Comparison of ENCODE assay signal across 7 cellular contexts in the genomic region with DNA sequence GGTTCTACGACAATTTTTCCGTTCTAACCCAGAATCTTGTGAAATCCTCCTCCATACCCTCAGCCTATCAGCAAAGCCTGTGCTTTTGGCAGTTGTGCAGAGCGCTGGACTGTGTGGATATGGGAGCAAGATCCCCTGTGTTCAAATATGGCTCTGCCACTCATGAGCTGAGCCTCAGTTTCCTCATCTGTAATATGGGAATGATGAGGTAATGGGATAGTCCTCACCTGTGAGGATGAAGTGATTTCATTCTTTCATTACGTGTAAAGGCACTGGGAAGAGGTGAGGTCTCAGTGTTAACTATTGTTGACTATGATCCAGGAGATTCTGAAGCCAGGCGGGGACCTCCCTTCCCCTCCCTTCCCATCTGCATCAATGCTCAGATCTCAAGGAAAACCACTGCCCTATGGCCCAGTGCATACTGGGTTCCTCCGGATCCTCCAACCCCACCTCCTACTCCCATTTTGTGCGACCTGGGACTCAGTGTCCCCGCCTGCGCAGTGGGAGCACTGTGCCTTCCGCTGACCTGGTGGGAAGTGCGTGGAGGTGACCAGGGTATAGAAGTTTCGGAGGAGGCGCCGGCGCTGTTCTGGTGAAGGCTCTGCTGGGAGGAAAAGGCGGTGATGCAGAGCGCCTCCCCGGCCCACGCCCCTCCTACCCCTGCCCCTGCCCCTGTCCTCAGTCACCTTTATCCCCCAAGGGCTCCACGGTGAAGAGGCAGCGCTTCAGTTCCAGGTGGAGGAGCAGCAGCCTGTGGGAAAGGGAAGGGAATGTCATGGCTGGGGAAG. TPM values are rescaled to one million over a fixed set of nuclear protein-coding genes. Genes with fewer than 3 reads are reported as not detected.
DNase-seq lines count a peak whose midpoint lies in the region; ATAC-seq and TF ChIP-seq lines count a peak whose summit lies in the region.

No MANE protein-coding gene starts in this region.

- CTCF ChIA-PET in HEK293 (lab: Yijun Ruan, JAX) = no interaction called here

- H3K9me3 Mint-ChIP-seq in stimulated activated effector memory CD8-positive, alpha-beta T cell treated with anti-CD3 and anti-CD28 coated beads, Interleukin-12 subunit alpha, Interleukin-12 subunit beta, amount 100 ng/mL, for 72 hours = no peaks in the 10 kb centered on the region

- H3K4me1 ChIP-seq in HEK293 (ENCODE audit: control insufficient read depth, insufficient read depth, low read length) (no peaks in the 10 kb centered on the region; the same call in 1 of the 2 replicates), right cardiac atrium (ENCODE audit: control insufficient read depth, insufficient read depth, low read length) (peaks cover 1% of the 10 kb centered on the region)

- H3K27ac ChIP-seq in HEK293 (ENCODE audit: extremely low read depth, low read depth, low read length) = no peak overlapping the region
- H3K27ac ChIP-seq in VCaP = peak overlapping the region; percentile 79
- peak overlapping the region; percentile 13 for H3K27ac ChIP-seq in right cardiac atrium (ENCODE audit: low read length)

- no peaks in the 10 kb centered on the region for H3K9me3 ChIP-seq in HEK293 (ENCODE audit: control insufficient read depth, insufficient read depth, low read depth, low read length)
- no peaks in the 10 kb centered on the region for H3K9me3 ChIP-seq in right cardiac atrium (ENCODE audit: control insufficient read depth, low read length)

- H3K27ac Mint-ChIP-seq in stimulated activated effector memory CD8-positive, alpha-beta T cell treated with anti-CD3 and anti-CD28 coated beads, Interleukin-12 subunit alpha, Interleukin-12 subunit beta, amount 100 ng/mL, for 72 hours = peak overlapping the region; percentile 88

- no peaks in the 10 kb centered on the region for H3K27me3 ChIP-seq in right cardiac atrium (ENCODE audit: control insufficient read depth, insufficient read depth)

- peak in 1 of 2 donors; percentile 2 for ATAC-seq in right cardiac atrium
- no peak for ATAC-seq in stimulated activated effector memory CD8-positive, alpha-beta T cell treated with anti-CD3 and anti-CD28 coated beads, Interleukin-12 subunit alpha, Interleukin-12 subunit beta, amount 100 ng/mL, for 72 hours

- intact Hi-C loops in right cardiac atrium (cut with DNase I) = no loop called here

- H3K4me1 Mint-ChIP-seq in stimulated activated effector memory CD8-positive, alpha-beta T cell treated with anti-CD3 and anti-CD28 coated beads, Interleukin-12 subunit alpha, Interleukin-12 subunit beta, amount 100 ng/mL, for 72 hours = peaks cover 40% of the 10 kb centered on the region

- peaks cover 44% of the 10 kb centered on the region for H3K36me3 Mint-ChIP-seq in stimulated activated effector memory CD8-positive, alpha-beta T cell treated with anti-CD3 and anti-CD28 coated beads, Interleukin-12 subunit alpha, Interleukin-12 subunit beta, amount 100 ng/mL, for 72 hours

- TF ChIP-seq CTCF in HEK293 (tag by site-specific recombination; IDR thresholded peaks at IDR 0.05) (no peak), VCaP (conservative IDR thresholded peaks at IDR 0.05) (no peak)

- peak in 2 of 3 donors; percentile 68 to 75 for DNase-seq in right cardiac atrium
- no peak for DNase-seq in stimulated activated effector memory CD8-positive, alpha-beta T cell treated with anti-CD3 and anti-CD28 coated beads, Interleukin-12 subunit alpha, Interleukin-12 subunit beta, amount 100 ng/mL, for 72 hours (ENCODE audit: low spot score in 2 of 2)
- DNase-seq in HuH-7 (ENCODE audit: low spot score) = no peak
- DNase-seq in NOMO-1 treated with dmso at 0.1 percent for 144 hours (lab: John Stamatoyannopoulos, UW; ENCODE audit: unreplicated experiment) = no peak
- DNase-seq in inferior parietal cortex (ENCODE audit: extremely low spot score) = no peak

- POLR2A ChIA-PET in HEK293 (lab: Yijun Ruan, JAX) = interaction anchor here (0.6 kb wide), 2 partner anchors 20 kb away, joined by 3 to 7 read pairs; no protein-coding TSS in a partner anchor

- peaks cover 15 to 46% of the 10 kb centered on the region in 2 experiments; a peak in 2 of 3 replicates for H3K36me3 ChIP-seq in HEK293 (ENCODE audit: control insufficient read depth in 2 of 2, insufficient read depth in 1 of 2, low read length in 2 of 2)

- H3K4me3 Mint-ChIP-seq in stimulated activated effector memory CD8-positive, alpha-beta T cell treated with anti-CD3 and anti-CD28 coated beads, Interleukin-12 subunit alpha, Interleukin-12 subunit beta, amount 100 ng/mL, for 72 hours = peak overlapping the region; percentile 85

- no peak overlapping the region for H3K4me3 ChIP-seq in HEK293 (ENCODE audit: low read depth, low read length)
- peak overlapping the region; percentile 63 for H3K4me3 ChIP-seq in right cardiac atrium (ENCODE audit: low read length)

- 79% methylated on average over 21 of the region's 21 CpGs for WGBS in right cardiac atrium

TF ChIP-seq in HEK293, 187 proteins besides CTCF, POLR2A, EP300 and RAD21:
- TF ChIP-seq, protein P1, sequence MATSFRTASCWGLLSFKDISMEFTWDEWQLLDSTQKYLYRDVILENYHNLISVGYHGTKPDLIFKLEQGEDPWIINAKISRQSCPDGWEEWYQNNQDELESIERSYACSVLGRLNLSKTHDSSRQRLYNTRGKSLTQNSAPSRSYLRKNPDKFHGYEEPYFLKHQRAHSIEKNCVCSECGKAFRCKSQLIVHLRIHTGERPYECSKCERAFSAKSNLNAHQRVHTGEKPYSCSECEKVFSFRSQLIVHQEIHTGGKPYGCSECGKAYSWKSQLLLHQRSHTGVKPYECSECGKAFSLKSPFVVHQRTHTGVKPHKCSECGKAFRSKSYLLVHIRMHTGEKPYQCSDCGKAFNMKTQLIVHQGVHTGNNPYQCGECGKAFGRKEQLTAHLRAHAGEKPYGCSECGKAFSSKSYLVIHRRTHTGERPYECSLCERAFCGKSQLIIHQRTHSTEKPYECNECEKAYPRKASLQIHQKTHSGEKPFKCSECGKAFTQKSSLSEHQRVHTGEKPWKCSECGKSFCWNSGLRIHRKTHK (tag by site-specific recombination; IDR thresholded peaks at IDR 0.05) = no peak
- TF ChIP-seq ZFP69B (tag by site-specific recombination; IDR thresholded peaks at IDR 0.05) (no peak), EGR2 (tag by site-specific recombination; IDR thresholded peaks at IDR 0.05; ENCODE audit: low read depth) (0 out of 2 replicates have a peak, but pooled peaks have one; percentile 14)

RNA-seq across cellular contexts. Expression of a gene that starts 5.0 kb away (rescaled TPM):
- 10 to 100 TPM; 13.2 to 21.3 (median 16.4) TPM for total RNA-seq in right cardiac atrium
- polyA plus RNA-seq in right cardiac atrium = 25.8 TPM

RNA-seq across cellular contexts. Expression of a gene that starts 10.0 kb away (rescaled TPM):
- 10 to 100 TPM; 37.8 to 50.4 (median 43.1) TPM for total RNA-seq in right cardiac atrium
- polyA plus RNA-seq in right cardiac atrium = 39.2 TPM

RNA-seq across cellular contexts. Expression of a gene that starts 41.3 kb away (rescaled TPM):
- total RNA-seq in right cardiac atrium = 10 to 100 TPM; 58.8 to 80.7 (median 73.7) TPM
- 50.8 TPM for polyA plus RNA-seq in right cardiac atrium

RNA-seq across cellular contexts. Expression of a gene that starts 42.9 kb away (rescaled TPM):
- 100 to 1,000 TPM; 127 to 146 (median 141) TPM for total RNA-seq in right cardiac atrium
- polyA plus RNA-seq in right cardiac atrium = 134 TPM

RNA-seq across cellular contexts. Expression of a gene that starts 45.0 kb away (rescaled TPM):
- total RNA-seq in right cardiac atrium = 1 to 10 TPM in 3 of 4 donors, under 1 TPM in 1; 0.59 to 1.4 (median 1.2) TPM
- polyA plus RNA-seq in right cardiac atrium = 1.1 TPM

Comparison
In these comparisons a context has a peak if more than half of its experiments do, and no peak if none do; other contexts are left out.
1. DNase-seq: peak in right cardiac atrium (2 of 3); none in stimulated activated effector memory CD8-positive, alpha-beta T cell treated with anti-CD3 and anti-CD28 coated beads, Interleukin-12 subunit alpha, Interleukin-12 subunit beta, amount 100 ng/mL, for 72 hours (0 of 2), HuH-7 (single experiment), NOMO-1 treated with dmso at 0.1 percent for 144 hours (single experiment) and inferior parietal cortex (single experiment).